1 cellular context compared by ENCODE assay signal in the genomic region with DNA sequence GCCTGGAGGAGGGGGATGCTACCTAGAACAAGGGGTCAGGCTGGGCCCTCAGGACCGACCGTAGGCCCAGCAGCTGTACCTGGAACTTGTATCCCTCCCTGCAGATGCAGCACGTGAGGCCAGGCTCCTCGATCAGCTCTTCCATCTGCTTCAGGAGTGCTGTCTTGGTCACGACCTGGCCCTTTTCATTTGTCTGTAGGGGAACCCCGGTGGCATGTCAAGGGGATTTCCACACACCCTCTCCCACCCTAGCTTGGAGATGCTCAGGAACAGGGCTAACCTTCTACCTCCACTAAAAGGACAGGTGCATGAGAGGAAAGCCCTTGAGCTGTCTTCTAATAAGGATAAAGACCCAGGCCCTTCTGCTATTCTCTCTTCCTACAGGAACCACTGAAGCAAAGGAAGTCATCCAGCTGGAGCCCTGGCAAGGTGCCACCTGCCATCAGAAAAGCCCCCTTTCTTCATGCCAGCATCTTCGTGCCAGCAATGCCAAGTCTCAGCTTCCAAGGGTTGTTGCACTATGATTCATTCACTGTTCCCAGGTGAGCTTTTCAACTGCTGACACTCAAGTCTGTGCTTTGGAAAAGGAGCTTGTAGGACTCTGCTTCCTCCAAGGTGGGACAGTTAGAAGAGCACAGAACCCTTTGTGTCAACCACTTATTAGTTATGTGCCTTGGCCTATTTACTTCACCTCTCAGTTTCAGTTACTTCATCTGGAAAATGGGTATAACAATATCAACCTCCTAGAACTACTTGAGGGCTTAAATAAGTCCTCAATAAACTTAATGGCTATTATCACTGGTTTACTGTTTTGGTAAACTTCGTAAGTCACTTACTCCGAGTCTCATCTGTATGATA.
A peak's percentile ranks its signal among the peaks of the same experiment; 100 is the strongest.
TF ChIP-seq lines count a peak whose summit lies in the region.

No MANE protein-coding gene starts in this region.

TF ChIP-seq in K562, 482 proteins besides CTCF, POLR2A, EP300 and RAD21:
- TF ChIP-seq, protein P1, sequence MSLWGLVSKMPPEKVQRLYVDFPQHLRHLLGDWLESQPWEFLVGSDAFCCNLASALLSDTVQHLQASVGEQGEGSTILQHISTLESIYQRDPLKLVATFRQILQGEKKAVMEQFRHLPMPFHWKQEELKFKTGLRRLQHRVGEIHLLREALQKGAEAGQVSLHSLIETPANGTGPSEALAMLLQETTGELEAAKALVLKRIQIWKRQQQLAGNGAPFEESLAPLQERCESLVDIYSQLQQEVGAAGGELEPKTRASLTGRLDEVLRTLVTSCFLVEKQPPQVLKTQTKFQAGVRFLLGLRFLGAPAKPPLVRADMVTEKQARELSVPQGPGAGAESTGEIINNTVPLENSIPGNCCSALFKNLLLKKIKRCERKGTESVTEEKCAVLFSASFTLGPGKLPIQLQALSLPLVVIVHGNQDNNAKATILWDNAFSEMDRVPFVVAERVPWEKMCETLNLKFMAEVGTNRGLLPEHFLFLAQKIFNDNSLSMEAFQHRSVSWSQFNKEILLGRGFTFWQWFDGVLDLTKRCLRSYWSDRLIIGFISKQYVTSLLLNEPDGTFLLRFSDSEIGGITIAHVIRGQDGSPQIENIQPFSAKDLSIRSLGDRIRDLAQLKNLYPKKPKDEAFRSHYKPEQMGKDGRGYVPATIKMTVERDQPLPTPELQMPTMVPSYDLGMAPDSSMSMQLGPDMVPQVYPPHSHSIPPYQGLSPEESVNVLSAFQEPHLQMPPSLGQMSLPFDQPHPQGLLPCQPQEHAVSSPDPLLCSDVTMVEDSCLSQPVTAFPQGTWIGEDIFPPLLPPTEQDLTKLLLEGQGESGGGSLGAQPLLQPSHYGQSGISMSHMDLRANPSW (CRISPR knock-in tag; IDR thresholded peaks at IDR 0.05), result no peak
- peak; percentile 49 for TF ChIP-seq NFIC (IDR thresholded peaks at IDR 0.05)
